ENCODE assay signal across 10 cellular contexts in genomic region chr2:174878537-174879147, GRCh38.
DNase-seq lines count a peak whose midpoint lies in the region; ATAC-seq and TF ChIP-seq lines count a peak whose summit lies in the region.
"Had no signal": no experiment of that assay in that cellular context is flagged by ENCODE, and none has a peak within 500 bp of the region (broad histone marks: within the 10 kb centered on the region; RNA-seq: fewer than 3 reads in every experiment).

No MANE protein-coding gene starts in this region.

- H3K9me3 ChIP-seq in heart right ventricle (no peaks in the 10 kb centered on the region), ascending aorta (no peaks in the 10 kb centered on the region), aorta (ENCODE audit: control insufficient read depth, low read length) (no peaks in the 10 kb centered on the region)

- DNase-seq in heart right ventricle (peak in 1 of 2 donors; percentile 20), Right ventricle myocardium inferior (ENCODE audit: missing footprints) (no peak), ascending aorta (ENCODE audit: low spot score in 2 of 2) (no peak), left kidney (ENCODE audit: low read depth, low spot score) (peak; percentile 47), aorta (no peak), SIG-M5 treated with dmso at 0.1 percent for 504 hours (lab: John Stamatoyannopoulos, UW; ENCODE audit: unreplicated experiment) (no peak)
- no peak for DNase-seq in stimulated activated naive CD8-positive, alpha-beta T cell treated with anti-CD3 and anti-CD28 coated beads, Interleukin-15, Interleukin-2, amounts not matched to agents 100 U/mL and 50 U/mL, for 24 hours
- DNase-seq: CD4-positive, CD25-positive, alpha-beta regulatory T cell; NCI-H146 had no signal

- H3K4me3 ChIP-seq in heart right ventricle (peak overlapping the region in 8 of 10 donors; percentile 2 to 40 (median 34)), ascending aorta (peak overlapping the region; percentile 13 to 46), aorta (ENCODE audit: low read length in 2 of 2) (peak overlapping the region; percentile 40 to 48)

- no peak for TF ChIP-seq CTCF in heart right ventricle (IDR thresholded peaks at IDR 0.05)
- no peak for TF ChIP-seq CTCF in ascending aorta (IDR thresholded peaks at IDR 0.05)

- WGBS in heart right ventricle, 2 donors: 31 to 46% methylated on average over 4 of the region's 4 CpGs
- WGBS in aorta, 2 donors: 19 to 20% methylated on average over 4 of the region's 4 CpGs

- H3K4me1 ChIP-seq in heart right ventricle: peaks cover 0 to 13% (median 3%) of the 10 kb centered on the region in 9 donors
- no peaks in the 10 kb centered on the region for H3K4me1 ChIP-seq in ascending aorta
- peaks cover 1 to 3% of the 10 kb centered on the region in 2 donors for H3K4me1 ChIP-seq in aorta (ENCODE audit: control insufficient read depth in 1 of 2, insufficient read depth in 2 of 2, low read length in 2 of 2)

- H3K36me3 ChIP-seq in heart right ventricle (no peaks in the 10 kb centered on the region), ascending aorta (no peaks in the 10 kb centered on the region), aorta (ENCODE audit: control insufficient read depth in 1 of 2, insufficient read depth in 2 of 2, low read length in 1 of 2) (no peaks in the 10 kb centered on the region)

- no peaks in the 10 kb centered on the region for H3K27me3 ChIP-seq in heart right ventricle
- no peaks in the 10 kb centered on the region for H3K27me3 ChIP-seq in ascending aorta
- H3K27me3 ChIP-seq in aorta (ENCODE audit: control insufficient read depth in 1 of 2, insufficient read depth in 2 of 2, low read length in 1 of 2): no peaks in the 10 kb centered on the region

- ATAC-seq in heart right ventricle: peak in 1 of 8 donors; percentile 54
- no peak for ATAC-seq in Right ventricle myocardium inferior
- no peak for ATAC-seq in aorta (ENCODE audit: low FRiP score)
- ATAC-seq in stimulated activated naive CD8-positive, alpha-beta T cell treated with anti-CD3 and anti-CD28 coated beads, Interleukin-15, Interleukin-2, amounts not matched to agents 100 U/mL and 50 U/mL, for 24 hours: no peak
- no peak for ATAC-seq in GM21515 (IDR thresholded peaks at IDR 0.05; ENCODE audit: unreplicated experiment)

- no peak overlapping the region for H3K27ac ChIP-seq in heart right ventricle
- no peak overlapping the region for H3K27ac ChIP-seq in ascending aorta
- no peak overlapping the region for H3K27ac ChIP-seq in aorta (ENCODE audit: low read depth in 1 of 2, low read length in 2 of 2)

- intact Hi-C loops in heart right ventricle (cut with DNase I): loop anchor here in 1 of 10 donors (10.0 kb wide), 1 partner anchor 86 kb away; no protein-coding TSS in a partner anchor
- intact Hi-C loops in Right ventricle myocardium inferior (cut with DNase I): no loop called here
- intact Hi-C loops in ascending aorta (cut with DNase I): no loop called here
- intact Hi-C loops in aorta (cut with DNase I): no loop called here
